Comparison of ENCODE assay signal across 13 cellular contexts in genomic region chr11:67604119-67604518, GRCh38. TPM values are rescaled to one million over a fixed set of nuclear protein-coding genes. Genes with fewer than 3 reads are reported as not detected.
DNase-seq lines count a peak whose midpoint lies in the region; ATAC-seq and TF ChIP-seq lines count a peak whose summit lies in the region.
"Not testable (repeated sequence)": the region's sequence is repeated elsewhere in the genome, so short reads cannot be mapped to it uniquely, and the experiment has no call there.
"Had no signal": no experiment of that assay in that cellular context is flagged by ENCODE, and none has a peak within 500 bp of the region (broad histone marks: within the 10 kb centered on the region; RNA-seq: fewer than 3 reads in every experiment).

No MANE protein-coding gene starts in this region.

- not testable (repeated sequence) for H4K20me1 ChIP-seq in Loucy (ENCODE audit: insufficient read depth, low read length, poor library complexity, severe bottlenecking)

- H3K4me3 Mint-ChIP-seq in Calu3 (ENCODE audit: low read depth, unreplicated experiment) (peak overlapping the region; percentile 6), brain (peak overlapping the region in 4 of 5 experiments; percentile 27 to 66 (median 42))
- H3K4me3 Mint-ChIP-seq in activated T-helper 17 cell treated with anti-CD3 and anti-CD28 coated beads, Interleukin-2, amount 50 U/mL, for 72 hours: peak overlapping the region; percentile 29
- peak overlapping the region; percentile 54 for H3K4me3 Mint-ChIP-seq in natural killer cell treated with Interleukin-12 subunit alpha and Interleukin-12 subunit beta and Interleukin-15 and Interleukin-18, amount 100 ng/mL, for 72 hours
- peak overlapping the region; percentile 10 for H3K4me3 Mint-ChIP-seq in stimulated activated effector memory CD8-positive, alpha-beta T cell treated with anti-CD3 and anti-CD28 coated beads, Interleukin-12 subunit alpha, Interleukin-12 subunit beta, amount 100 ng/mL, for 72 hours

- H3K9me3 ChIP-seq in Loucy (ENCODE audit: insufficient read depth, low read depth, low read length); iPS-15b (ENCODE audit: control insufficient read depth, insufficient read depth, low read length): not testable (repeated sequence)

- ATAC-seq in activated T-helper 17 cell treated with anti-CD3 and anti-CD28 coated beads, Interleukin-2, amount 50 U/mL, for 72 hours (replicated peaks); natural killer cell treated with Interleukin-12 subunit alpha and Interleukin-12 subunit beta and Interleukin-15 and Interleukin-18, amount 100 ng/mL, for 72 hours; stimulated activated effector memory CD8-positive, alpha-beta T cell treated with anti-CD3 and anti-CD28 coated beads, Interleukin-12 subunit alpha, Interleukin-12 subunit beta, amount 100 ng/mL, for 72 hours: not testable (repeated sequence)

- peaks cover 36% of the 10 kb centered on the region for H3K36me3 Mint-ChIP-seq in Calu3 (ENCODE audit: insufficient read depth, unreplicated experiment)
- H3K36me3 Mint-ChIP-seq in activated T-helper 17 cell treated with anti-CD3 and anti-CD28 coated beads, Interleukin-2, amount 50 U/mL, for 72 hours (ENCODE audit: low read depth); brain; natural killer cell treated with Interleukin-12 subunit alpha and Interleukin-12 subunit beta and Interleukin-15 and Interleukin-18, amount 100 ng/mL, for 72 hours: not testable (repeated sequence)
- H3K36me3 Mint-ChIP-seq in stimulated activated effector memory CD8-positive, alpha-beta T cell treated with anti-CD3 and anti-CD28 coated beads, Interleukin-12 subunit alpha, Interleukin-12 subunit beta, amount 100 ng/mL, for 72 hours: peaks cover 16% of the 10 kb centered on the region

- H3K27ac Mint-ChIP-seq in Calu3 (ENCODE audit: unreplicated experiment): not testable (repeated sequence)
- peak overlapping the region; percentile 69 for H3K27ac Mint-ChIP-seq in activated T-helper 17 cell treated with anti-CD3 and anti-CD28 coated beads, Interleukin-2, amount 50 U/mL, for 72 hours
- peak overlapping the region; percentile 45 to 98 (median 50) for H3K27ac Mint-ChIP-seq in brain
- peak overlapping the region; percentile 51 to 69 for H3K27ac Mint-ChIP-seq in natural killer cell treated with Interleukin-12 subunit alpha and Interleukin-12 subunit beta and Interleukin-15 and Interleukin-18, amount 100 ng/mL, for 72 hours
- peak overlapping the region; percentile 12 for H3K27ac Mint-ChIP-seq in stimulated activated effector memory CD8-positive, alpha-beta T cell treated with anti-CD3 and anti-CD28 coated beads, Interleukin-12 subunit alpha, Interleukin-12 subunit beta, amount 100 ng/mL, for 72 hours

- not testable (repeated sequence) for H3K4me2 ChIP-seq in Loucy (ENCODE audit: low read depth, low read length, poor library complexity, severe bottlenecking)

- H3K9me2 ChIP-seq in Loucy (replicated peaks; ENCODE audit: low read depth, low read length): not testable (repeated sequence)

- intact Hi-C loops in Calu3 (cut with micrococcal nuclease; ENCODE audit: unreplicated experiment): not testable (repeated sequence)

- not testable (repeated sequence) for H3K27me3 ChIP-seq in Loucy (ENCODE audit: insufficient read depth, low read length, poor library complexity, severe bottlenecking); iPS-15b (ENCODE audit: control insufficient read depth, insufficient read depth, low read length)

- H3K4me1 ChIP-seq in Loucy (ENCODE audit: insufficient read depth, low read length, poor library complexity, severe bottlenecking): peaks cover 77% of the 10 kb centered on the region
- peaks cover 27% of the 10 kb centered on the region for H3K4me1 ChIP-seq in iPS-15b (ENCODE audit: control insufficient read depth, insufficient read depth, low read length)

- H3K9me3 Mint-ChIP-seq in Calu3 (ENCODE audit: low read depth, unreplicated experiment); activated T-helper 17 cell treated with anti-CD3 and anti-CD28 coated beads, Interleukin-2, amount 50 U/mL, for 72 hours; brain; natural killer cell treated with Interleukin-12 subunit alpha and Interleukin-12 subunit beta and Interleukin-15 and Interleukin-18, amount 100 ng/mL, for 72 hours; stimulated activated effector memory CD8-positive, alpha-beta T cell treated with anti-CD3 and anti-CD28 coated beads, Interleukin-12 subunit alpha, Interleukin-12 subunit beta, amount 100 ng/mL, for 72 hours: not testable (repeated sequence)

- not testable (repeated sequence) for TF ChIP-seq CTCF in Calu3 (IDR thresholded peaks at IDR 0.05; ENCODE audit: unreplicated experiment); Loucy (conservative IDR thresholded peaks at IDR 0.05; ENCODE audit: low read length); brain (conservative IDR thresholded peaks at IDR 0.05)

- H2AFZ ChIP-seq in Loucy (ENCODE audit: low read length): not testable (repeated sequence)

- peaks cover 24% of the 10 kb centered on the region for H3K79me2 ChIP-seq in Loucy (ENCODE audit: insufficient read depth, low read length)

- H3K9ac ChIP-seq in Loucy (ENCODE audit: low read depth, low read length, poor library complexity, severe bottlenecking) (peak overlapping the region; percentile 77), iPS-15b (ENCODE audit: low read depth, low read length) (peak overlapping the region; percentile 56)

- DNase-seq in Calu3; natural killer cell treated with Interleukin-12 subunit alpha and Interleukin-12 subunit beta and Interleukin-15 and Interleukin-18, amount 100 ng/mL, for 72 hours (ENCODE audit: low spot score); stimulated activated effector memory CD8-positive, alpha-beta T cell treated with anti-CD3 and anti-CD28 coated beads, Interleukin-12 subunit alpha, Interleukin-12 subunit beta, amount 100 ng/mL, for 72 hours (ENCODE audit: low spot score in 2 of 2): not testable (repeated sequence)

- peaks cover 19% of the 10 kb centered on the region for H3F3A ChIP-seq in Loucy (ENCODE audit: low read depth)

- BruUV-seq in Calu3 (replicated peaks; lab: Mats Ljungman, UMichigan): not testable (repeated sequence)

- CTCF ChIA-PET in Calu3 (lab: Charles Lee): not testable (repeated sequence)

- H3K4me3 ChIP-seq in Loucy (ENCODE audit: low read length, poor library complexity, severe bottlenecking): not testable (repeated sequence)
- peak overlapping the region; percentile 16 for H3K4me3 ChIP-seq in iPS-15b (ENCODE audit: low read depth, low read length)

- H3K36me3 ChIP-seq in Loucy (ENCODE audit: insufficient read depth, low read length): not testable (repeated sequence)
- peaks cover 10% of the 10 kb centered on the region for H3K36me3 ChIP-seq in iPS-15b (ENCODE audit: control insufficient read depth, insufficient read depth, low read length)

- H3K27me3 Mint-ChIP-seq in Calu3 (ENCODE audit: unreplicated experiment) (peaks cover 26% of the 10 kb centered on the region), brain (peaks cover 36% of the 10 kb centered on the region)
- not testable (repeated sequence) for H3K27me3 Mint-ChIP-seq in activated T-helper 17 cell treated with anti-CD3 and anti-CD28 coated beads, Interleukin-2, amount 50 U/mL, for 72 hours; natural killer cell treated with Interleukin-12 subunit alpha and Interleukin-12 subunit beta and Interleukin-15 and Interleukin-18, amount 100 ng/mL, for 72 hours

- peaks cover 10% of the 10 kb centered on the region for H3K4me1 Mint-ChIP-seq in Calu3 (ENCODE audit: low read depth, unreplicated experiment)
- H3K4me1 Mint-ChIP-seq in activated T-helper 17 cell treated with anti-CD3 and anti-CD28 coated beads, Interleukin-2, amount 50 U/mL, for 72 hours: not testable (repeated sequence)
- peaks cover 43% of the 10 kb centered on the region for H3K4me1 Mint-ChIP-seq in brain
- H3K4me1 Mint-ChIP-seq in natural killer cell treated with Interleukin-12 subunit alpha and Interleukin-12 subunit beta and Interleukin-15 and Interleukin-18, amount 100 ng/mL, for 72 hours (ENCODE audit: low read depth in 2 of 2): peaks cover 34 to 39% of the 10 kb centered on the region in 2 donors
- H3K4me1 Mint-ChIP-seq in stimulated activated effector memory CD8-positive, alpha-beta T cell treated with anti-CD3 and anti-CD28 coated beads, Interleukin-12 subunit alpha, Interleukin-12 subunit beta, amount 100 ng/mL, for 72 hours: peaks cover 45% of the 10 kb centered on the region

RNA-seq across cellular contexts. Expression of gene NDUFV1, which starts 2.6 kb away (rescaled TPM):
- 216 and 233 TPM in 2 replicates for total RNA-seq in Calu3 (2022)
- 100 to 1,000 TPM; 160 to 238 TPM for total RNA-seq in activated T-helper 17 cell treated with anti-CD3 and anti-CD28 coated beads, Interleukin-2, amount 50 U/mL, for 72 hours
- 237 TPM for polyA plus RNA-seq in brain (ENCODE audit: insufficient read depth, low read depth, low replicate concordance)
- total RNA-seq in natural killer cell treated with Interleukin-12 subunit alpha and Interleukin-12 subunit beta and Interleukin-15 and Interleukin-18, amount 100 ng/mL, for 72 hours: 100 to 1,000 TPM; 246 to 381 TPM

RNA-seq across cellular contexts. Expression of gene GSTP1, which starts 20.5 kb away (rescaled TPM):
- 777 and 838 TPM in 2 replicates for total RNA-seq in Calu3 (2022)
- total RNA-seq in activated T-helper 17 cell treated with anti-CD3 and anti-CD28 coated beads, Interleukin-2, amount 50 U/mL, for 72 hours: 100 to 1,000 TPM; 187 to 394 TPM
- 752 TPM for polyA plus RNA-seq in brain (ENCODE audit: insufficient read depth, low read depth, low replicate concordance)
- total RNA-seq in natural killer cell treated with Interleukin-12 subunit alpha and Interleukin-12 subunit beta and Interleukin-15 and Interleukin-18, amount 100 ng/mL, for 72 hours: 100 to 1,000 TPM; 539 to 557 TPM

RNA-seq across cellular contexts. Expression of gene NUDT8, which starts 25.6 kb away (rescaled TPM):
- total RNA-seq in Calu3 (2022): 9.7 and 12.7 TPM in 2 replicates
- total RNA-seq in activated T-helper 17 cell treated with anti-CD3 and anti-CD28 coated beads, Interleukin-2, amount 50 U/mL, for 72 hours: 10 to 100 TPM; 12.0 to 23.1 TPM
- 5.2 TPM for polyA plus RNA-seq in brain (ENCODE audit: insufficient read depth, low read depth, low replicate concordance)
- total RNA-seq in natural killer cell treated with Interleukin-12 subunit alpha and Interleukin-12 subunit beta and Interleukin-15 and Interleukin-18, amount 100 ng/mL, for 72 hours: 10 to 100 TPM in 1 of 2 donors, 1 to 10 TPM in 1; 9.9 to 11.5 TPM

RNA-seq across cellular contexts. Expression of gene TBX10, which starts 35.4 kb away (rescaled TPM):
- not detected in 2 replicates for total RNA-seq in Calu3 (2022)
- not detected for total RNA-seq in activated T-helper 17 cell treated with anti-CD3 and anti-CD28 coated beads, Interleukin-2, amount 50 U/mL, for 72 hours
- not detected for polyA plus RNA-seq in brain (ENCODE audit: insufficient read depth, low read depth, low replicate concordance)
- not detected for total RNA-seq in natural killer cell treated with Interleukin-12 subunit alpha and Interleukin-12 subunit beta and Interleukin-15 and Interleukin-18, amount 100 ng/mL, for 72 hours
- total RNA-seq: A172, Daoy, G401, H7, PC-3 had no signal
- polyA plus RNA-seq: BJ had no signal

RNA-seq across cellular contexts. Expression of gene ACY3, which starts 46.4 kb away (rescaled TPM):
- 0.83 and 2.0 TPM in 2 replicates for total RNA-seq in Calu3 (2022)
- under 1 TPM in 1 of 2 donors, not detected in 1; 0.80 TPM for total RNA-seq in activated T-helper 17 cell treated with anti-CD3 and anti-CD28 coated beads, Interleukin-2, amount 50 U/mL, for 72 hours
- polyA plus RNA-seq in brain (ENCODE audit: insufficient read depth, low read depth, low replicate concordance): 3.0 TPM
- not detected for total RNA-seq in natural killer cell treated with Interleukin-12 subunit alpha and Interleukin-12 subunit beta and Interleukin-15 and Interleukin-18, amount 100 ng/mL, for 72 hours
- total RNA-seq: Daoy, G401, H7, PC-3 had no signal
- polyA plus RNA-seq: BJ had no signal
